ENCODE assay signal across 9 cellular contexts in genomic region chr12:54588110-54588831, GRCh38. TPM values are rescaled to one million over a fixed set of nuclear protein-coding genes. Genes with fewer than 3 reads are reported as not detected.
A peak's percentile ranks its signal among the peaks of the same experiment; 100 is the strongest.
DNase-seq lines count a peak whose midpoint lies in the region; ATAC-seq and TF ChIP-seq lines count a peak whose summit lies in the region.
"Had no signal": no experiment of that assay in that cellular context is flagged by ENCODE, and none has a peak within 500 bp of the region (broad histone marks: within the 10 kb centered on the region; RNA-seq: fewer than 3 reads in every experiment).

TSS of gene PPP1R1A (minus strand) at chr12:54588659. CDS start at chr12:54588488, 171 bp downstream.

- peaks cover 77% of the 10 kb centered on the region for H3K27me3 Mint-ChIP-seq in T-helper 1 cell treated with Interleukin-12 subunit alpha and Interleukin-12 subunit beta and Interleukin-4 antibody, amounts not matched to agents 30 μg/mL and 1 μg/mL, for 36 hours (ENCODE audit: low read depth)

- peaks cover 3% of the 10 kb centered on the region for H3K4me1 ChIP-seq in mesendoderm (ENCODE audit: control insufficient read depth, low read depth, low read length)
- H3K4me1 ChIP-seq in thyroid gland: peaks cover 12 to 14% of the 10 kb centered on the region in 2 donors

- no peak for TF ChIP-seq POLR2A in thyroid gland (IDR thresholded peaks at IDR 0.05)

- H3K27ac Mint-ChIP-seq in T-helper 1 cell treated with Interleukin-12 subunit alpha and Interleukin-12 subunit beta and Interleukin-4 antibody, amounts not matched to agents 30 μg/mL and 1 μg/mL, for 36 hours: no peak within 1 kb of the TSS

- no peak within 1 kb of the TSS for H2AK5ac ChIP-seq in mesendoderm (ENCODE audit: low read length)

- no peak within 1 kb of the TSS for H3K23ac ChIP-seq in mesendoderm (ENCODE audit: low read length)

- H3K36me3 Mint-ChIP-seq in T-helper 1 cell treated with Interleukin-12 subunit alpha and Interleukin-12 subunit beta and Interleukin-4 antibody, amounts not matched to agents 30 μg/mL and 1 μg/mL, for 36 hours (ENCODE audit: low read depth): no peaks in the 10 kb centered on the region

- H3K27ac ChIP-seq in coronary artery (peak within 1 kb of the TSS; percentile 62 to 65), mesendoderm (ENCODE audit: low read depth, low read length) (no peak within 1 kb of the TSS), thyroid gland (no peak within 1 kb of the TSS)

- H3K9ac ChIP-seq in mesendoderm (ENCODE audit: low read length): peak within 1 kb of the TSS; percentile 53

- H3K56ac ChIP-seq in mesendoderm (ENCODE audit: low read length): peak within 1 kb of the TSS; percentile 67

- peak within 1 kb of the TSS; percentile 69 for H3K4me2 ChIP-seq in mesendoderm (ENCODE audit: low read length)

- WGBS in mesendoderm (ENCODE audit: extremely low coverage, insufficient coverage, low lambda C conversion rate): no CpG with 5 or more reads among the region's 75 CpGs
- WGBS in thyroid gland, 2 donors: 2 to 9% methylated on average over 9 to 19 of the region's 75 CpGs

- H3K79me1 ChIP-seq in mesendoderm (ENCODE audit: low read length): no peaks in the 10 kb centered on the region

- no peak within 1 kb of the TSS for H2BK5ac ChIP-seq in mesendoderm (ENCODE audit: low read length)

- peaks cover 2% of the 10 kb centered on the region for H3K27me3 ChIP-seq in mesendoderm (ENCODE audit: insufficient read depth, low read length, poor library complexity)
- H3K27me3 ChIP-seq in thyroid gland: no peaks in the 10 kb centered on the region

- H4K8ac ChIP-seq in mesendoderm (ENCODE audit: low read depth, low read length): no peak within 1 kb of the TSS

- H2BK15ac ChIP-seq in mesendoderm (replicated peaks; ENCODE audit: low read depth): no peak within 1 kb of the TSS

- H3K18ac ChIP-seq in mesendoderm (ENCODE audit: low read length): no peak within 1 kb of the TSS

- no peaks in the 10 kb centered on the region for H3K9me3 Mint-ChIP-seq in T-helper 1 cell treated with Interleukin-12 subunit alpha and Interleukin-12 subunit beta and Interleukin-4 antibody, amounts not matched to agents 30 μg/mL and 1 μg/mL, for 36 hours

- no peaks in the 10 kb centered on the region for H3K36me3 ChIP-seq in mesendoderm (ENCODE audit: control insufficient read depth, insufficient read depth, low read length)
- H3K36me3 ChIP-seq in thyroid gland: no peaks in the 10 kb centered on the region

- no peak within 1 kb of the TSS for H4K5ac ChIP-seq in mesendoderm (ENCODE audit: low read length)

- H3K4me3 Mint-ChIP-seq in T-helper 1 cell treated with Interleukin-12 subunit alpha and Interleukin-12 subunit beta and Interleukin-4 antibody, amounts not matched to agents 30 μg/mL and 1 μg/mL, for 36 hours: peak within 1 kb of the TSS; percentile 38

- no peak for TF ChIP-seq CTCF in coronary artery (IDR thresholded peaks at IDR 0.05)
- TF ChIP-seq CTCF in thyroid gland (IDR thresholded peaks at IDR 0.05): no peak

- H3K4me3 ChIP-seq in coronary artery (peak within 1 kb of the TSS; percentile 82), mesendoderm (ENCODE audit: low read length) (peak within 1 kb of the TSS; percentile 32), thyroid gland (replicated peaks in 1 of 3) (peak within 1 kb of the TSS in 2 of 3 donors; percentile 30 to 55)

- no peak within 1 kb of the TSS for H3K4ac ChIP-seq in mesendoderm (ENCODE audit: low read depth, low read length)

- H3K4me1 Mint-ChIP-seq in T-helper 1 cell treated with Interleukin-12 subunit alpha and Interleukin-12 subunit beta and Interleukin-4 antibody, amounts not matched to agents 30 μg/mL and 1 μg/mL, for 36 hours (ENCODE audit: low read depth): peaks cover 2% of the 10 kb centered on the region

- H3K9me3 ChIP-seq in thyroid gland: no peaks in the 10 kb centered on the region

- no peaks in the 10 kb centered on the region for H3K79me2 ChIP-seq in mesendoderm (ENCODE audit: control insufficient read depth, insufficient read depth, low read length)

- no peak for ATAC-seq in HG03457 (IDR thresholded peaks at IDR 0.05; ENCODE audit: unreplicated experiment)

- no peak within 1 kb of the TSS for H2BK120ac ChIP-seq in mesendoderm (ENCODE audit: low read depth, low read length)

- intact Hi-C loops in thyroid gland (cut with DNase I): no loop called here

- DNase-seq in T-helper 1 cell (no peak), coronary artery (ENCODE audit: low spot score) (no peak), mesendoderm (peak; percentile 26), thyroid gland (peak; percentile 22 to 41), hepatic stellate cell (ENCODE audit: low spot score) (no peak)
- DNase-seq in effector CD8-positive, alpha-beta T cell (lab: John Stamatoyannopoulos, UW): no peak

RNA-seq across cellular contexts. Expression of gene PPP1R1A, which starts in this region (rescaled TPM):
- polyA plus RNA-seq in mesendoderm (2013, experiment 1 of 2): 22.2 TPM
- polyA plus RNA-seq in mesendoderm (2013, experiment 2 of 2): 22.7 TPM
- 1 to 10 TPM; 1.2 to 4.6 (median 2.0) TPM for total RNA-seq in thyroid gland
- total RNA-seq: mononuclear cell had no signal

Comparison
In these comparisons a context has a peak if more than half of its experiments do, and no peak if none do; other contexts are left out.
1. DNase-seq: peak in mesendoderm (single experiment) and thyroid gland (2 of 2); none in T-helper 1 cell (0 of 5), coronary artery (single experiment), effector CD8-positive, alpha-beta T cell (single experiment) and hepatic stellate cell (single experiment).
2. H3K27ac ChIP-seq: peak in coronary artery (2 of 2); none in mesendoderm (single experiment) and thyroid gland (0 of 3).
3. H3K4me3 ChIP-seq: peak in every context shown above with its lines; median percentile 82 in coronary artery; 42 in thyroid gland; 32 in mesendoderm.